In genomic region chr14:30690487-30691355, GRCh38 we compare ENCODE assay signal across 8 cellular contexts.
DNase-seq lines count a peak whose midpoint lies in the region; ATAC-seq and TF ChIP-seq lines count a peak whose summit lies in the region.
"Not testable (repeated sequence)": the region's sequence is repeated elsewhere in the genome, so short reads cannot be mapped to it uniquely, and the experiment has no call there.

No MANE protein-coding gene starts in this region.

- not testable (repeated sequence) for H4K5ac ChIP-seq in IMR-90 (ENCODE audit: low read depth, low read length)

- peak overlapping the region in 3 of 4 donors; percentile 84 to 86 (median 84) for H3K4me3 Mint-ChIP-seq in CD4-positive, CD25-positive, alpha-beta regulatory T cell
- peak overlapping the region in 7 of 10 donors; percentile 51 to 86 (median 67) for H3K4me3 Mint-ChIP-seq in naive thymus-derived CD4-positive, alpha-beta T cell

- H4K91ac ChIP-seq in IMR-90 (ENCODE audit: insufficient read depth, low read depth, low read length): not testable (repeated sequence)

- not testable (repeated sequence) for H3K9me3 ChIP-seq in CD4-positive, CD25-positive, alpha-beta regulatory T cell (ENCODE audit: control insufficient read depth in 2 of 2, low read length in 2 of 2); IMR-90 (ENCODE audit: control insufficient read depth, insufficient read depth, low read length); OCI-LY3 (ENCODE audit: insufficient read depth, low read length); ectodermal cell (ENCODE audit: control insufficient read depth, low read length); iPS DF 6.9 (ENCODE audit: control insufficient read depth, insufficient read depth, low read length); naive thymus-derived CD4-positive, alpha-beta T cell (ENCODE audit: control insufficient read depth in 2 of 3, low read length in 3 of 3)

- not testable (repeated sequence) for H3K56ac ChIP-seq in IMR-90 (ENCODE audit: extremely low read depth, insufficient read depth, low read length)

- DNase-seq in CD4-positive, CD25-positive, alpha-beta regulatory T cell: peak in 2 of 3 donors; percentile 1 to 39
- DNase-seq in IMR-90; iPS DF 6.9 (ENCODE audit: low read depth, low spot score): not testable (repeated sequence)
- DNase-seq in activated effector memory CD4-positive, alpha-beta T cell treated with anti-CD3 and anti-CD28 coated beads, Interleukin-2, amount 50 U/mL, for 16 hours: peak; percentile 68
- peak in 5 of 9 donors; percentile 42 to 75 (median 73) for DNase-seq in naive thymus-derived CD4-positive, alpha-beta T cell
- peak; percentile 5 for DNase-seq in stimulated activated CD4-positive, alpha-beta T cell treated with anti-CD3 and anti-CD28 coated beads, Interleukin-4, amount 100 ng/mL, for 1 hour

- 0 out of 2 replicates have a peak overlapping the region, but pooled peaks have one; percentile 40 for H3K4me2 ChIP-seq in IMR-90 (ENCODE audit: low read depth, low read length)
- H3K4me2 ChIP-seq in OCI-LY3 (ENCODE audit: low read length): peak overlapping the region; percentile 55

- not testable (repeated sequence) for H2AK9ac ChIP-seq in IMR-90 (replicated peaks; ENCODE audit: low read depth, low read length, poor library complexity)

- peaks cover 2 to 21% (median 11%) of the 10 kb centered on the region in 4 donors for H3K4me1 Mint-ChIP-seq in CD4-positive, CD25-positive, alpha-beta regulatory T cell
- peaks cover 0 to 10% (median 3%) of the 10 kb centered on the region in 7 donors for H3K4me1 Mint-ChIP-seq in naive thymus-derived CD4-positive, alpha-beta T cell

- not testable (repeated sequence) for H3K27me3 Mint-ChIP-seq in CD4-positive, CD25-positive, alpha-beta regulatory T cell; naive thymus-derived CD4-positive, alpha-beta T cell

- not testable (repeated sequence) for H3K14ac ChIP-seq in IMR-90 (replicated peaks; ENCODE audit: low read depth, low read length)

- CTCF ChIA-PET in IMR-90 (lab: Yijun Ruan, JAX): interaction anchor here (0.5 kb wide), 1 partner anchor 285 kb away, joined by 3 read pairs; no protein-coding TSS in a partner anchor
- CTCF ChIA-PET in naive thymus-derived CD4-positive, alpha-beta T cell (lab: Charles Lee): not testable (repeated sequence)

- H3K36me3 Mint-ChIP-seq in CD4-positive, CD25-positive, alpha-beta regulatory T cell: peaks cover 14% of the 10 kb centered on the region
- H3K36me3 Mint-ChIP-seq in naive thymus-derived CD4-positive, alpha-beta T cell: peaks cover 2 to 15% (median 4%) of the 10 kb centered on the region in 5 donors

- H3K4me1 ChIP-seq in CD4-positive, CD25-positive, alpha-beta regulatory T cell (ENCODE audit: control insufficient read depth, insufficient read depth, low read length, poor library complexity, severe bottlenecking); IMR-90 (ENCODE audit: control insufficient read depth, insufficient read depth, low read length); OCI-LY3 (ENCODE audit: low read length); ectodermal cell (ENCODE audit: control insufficient read depth, insufficient read depth, low read length); iPS DF 6.9 (ENCODE audit: control insufficient read depth, insufficient read depth, low read length); naive thymus-derived CD4-positive, alpha-beta T cell (ENCODE audit: control insufficient read depth in 2 of 2, insufficient read depth in 2 of 2, low read length in 2 of 2): not testable (repeated sequence)

- H3K27ac ChIP-seq in CD4-positive, CD25-positive, alpha-beta regulatory T cell (ENCODE audit: insufficient read depth, low read length, poor library complexity, severe bottlenecking): peak overlapping the region; percentile 68
- H3K27ac ChIP-seq in IMR-90 (ENCODE audit: insufficient read depth, low read length); OCI-LY3 (ENCODE audit: low read length); iPS DF 6.9 (ENCODE audit: low read length): not testable (repeated sequence)
- peak overlapping the region; percentile 83 for H3K27ac ChIP-seq in ectodermal cell (ENCODE audit: insufficient read depth, low read depth, low read length, poor library complexity, severe bottlenecking)
- peak overlapping the region; percentile 60 for H3K27ac ChIP-seq in naive thymus-derived CD4-positive, alpha-beta T cell (ENCODE audit: low read depth, low read length)

- not testable (repeated sequence) for TF ChIP-seq POLR2A in IMR-90 (IDR thresholded peaks at IDR 0.05; ENCODE audit: low read depth, low read length)

- H3K27ac Mint-ChIP-seq in CD4-positive, CD25-positive, alpha-beta regulatory T cell: peak overlapping the region in 2 of 3 donors; percentile 49 to 85
- peak overlapping the region in 8 of 9 donors; percentile 62 to 90 (median 83) for H3K27ac Mint-ChIP-seq in naive thymus-derived CD4-positive, alpha-beta T cell

- H3K4ac ChIP-seq in IMR-90 (ENCODE audit: low read depth, low read length): not testable (repeated sequence)

- not testable (repeated sequence) for H2AFZ ChIP-seq in IMR-90 (replicated peaks; ENCODE audit: low read length, poor library complexity); OCI-LY3 (ENCODE audit: low read depth, low read length)

- H3K79me1 ChIP-seq in IMR-90 (ENCODE audit: low read depth in 1 of 2, low read length in 2 of 2): peaks cover 10 to 11% of the 10 kb centered on the region in 2 experiments

- not testable (repeated sequence) for H2BK20ac ChIP-seq in IMR-90 (ENCODE audit: low read depth, low read length)

- not testable (repeated sequence) for H4K20me1 ChIP-seq in IMR-90 (ENCODE audit: insufficient read depth, low read length); OCI-LY3 (ENCODE audit: insufficient read depth, low read length)

- not testable (repeated sequence) for TF ChIP-seq CTCF in IMR-90 (conservative IDR thresholded peaks at IDR 0.05; ENCODE audit: low read depth, low read length); OCI-LY3 (IDR thresholded peaks at IDR 0.05; ENCODE audit: low read depth, low read length)

- peak overlapping the region; percentile 77 for H3K4me3 ChIP-seq in CD4-positive, CD25-positive, alpha-beta regulatory T cell (ENCODE audit: low read depth, low read length)
- H3K4me3 ChIP-seq in IMR-90 (ENCODE audit: insufficient read depth, low read depth, low read length) (peak overlapping the region; percentile 27), OCI-LY3 (ENCODE audit: low read length) (peak overlapping the region; percentile 63), ectodermal cell (ENCODE audit: insufficient read depth, low read depth, low read length) (peak overlapping the region; percentile 41), iPS DF 6.9 (ENCODE audit: low read length) (peak overlapping the region; percentile 43; the same call in 1 of the 2 replicates)
- H3K4me3 ChIP-seq in naive thymus-derived CD4-positive, alpha-beta T cell (ENCODE audit: low read length): not testable (repeated sequence)

- not testable (repeated sequence) for H3K23ac ChIP-seq in IMR-90 (ENCODE audit: low read depth, low read length)

- H3K36me3 ChIP-seq in CD4-positive, CD25-positive, alpha-beta regulatory T cell (ENCODE audit: control insufficient read depth, insufficient read depth, low read length): peaks cover 16% of the 10 kb centered on the region
- H3K36me3 ChIP-seq in IMR-90 (ENCODE audit: control insufficient read depth, insufficient read depth, low read length); OCI-LY3 (replicated peaks; ENCODE audit: low read depth, low read length); ectodermal cell (ENCODE audit: control insufficient read depth, insufficient read depth, low read length); iPS DF 6.9 (ENCODE audit: control insufficient read depth, insufficient read depth, low read length); naive thymus-derived CD4-positive, alpha-beta T cell (ENCODE audit: control insufficient read depth in 2 of 3, insufficient read depth in 3 of 3, low read length in 3 of 3): not testable (repeated sequence)

- not testable (repeated sequence) for H4K8ac ChIP-seq in IMR-90 (ENCODE audit: low read depth in 2 of 2, low read length in 2 of 2)

- intact Hi-C loops in IMR-90 (cut with micrococcal nuclease); naive thymus-derived CD4-positive, alpha-beta T cell (cut with micrococcal nuclease): not testable (repeated sequence)

- not testable (repeated sequence) for H3K9me1 ChIP-seq in IMR-90 (ENCODE audit: insufficient read depth, low read length)

- not testable (repeated sequence) for TF ChIP-seq RAD21 in IMR-90 (IDR thresholded peaks at IDR 0.05; ENCODE audit: low read length)

- H3K27me3 ChIP-seq in CD4-positive, CD25-positive, alpha-beta regulatory T cell (ENCODE audit: control insufficient read depth, insufficient read depth, low read length); IMR-90 (ENCODE audit: control insufficient read depth, insufficient read depth, low read length); OCI-LY3 (ENCODE audit: low read depth, low read length); ectodermal cell (ENCODE audit: control insufficient read depth, insufficient read depth, low read length, poor library complexity, severe bottlenecking); iPS DF 6.9 (ENCODE audit: control insufficient read depth, insufficient read depth, low read length); naive thymus-derived CD4-positive, alpha-beta T cell (ENCODE audit: control insufficient read depth in 2 of 2, insufficient read depth in 2 of 2, low read length in 2 of 2): not testable (repeated sequence)

- ATAC-seq in CD4-positive, CD25-positive, alpha-beta regulatory T cell (ENCODE audit: low read depth in 2 of 2); IMR-90 (ENCODE audit: low read depth); naive thymus-derived CD4-positive, alpha-beta T cell: not testable (repeated sequence)

- H3K9me3 Mint-ChIP-seq in CD4-positive, CD25-positive, alpha-beta regulatory T cell; naive thymus-derived CD4-positive, alpha-beta T cell: not testable (repeated sequence)

- BruUV-seq in IMR-90 (replicated peaks; lab: Mats Ljungman, UMichigan): not testable (repeated sequence)

- dilution Hi-C loops in IMR-90 (cut with HindIII; ENCODE audit: low sequenced_read_pairs, unreplicated experiment): not testable (repeated sequence)

- not testable (repeated sequence) for H2BK120ac ChIP-seq in IMR-90 (ENCODE audit: low read depth, low read length)

- not testable (repeated sequence) for H3K18ac ChIP-seq in IMR-90 (ENCODE audit: low read depth, low read length)

- not testable (repeated sequence) for H3K79me2 ChIP-seq in OCI-LY3 (ENCODE audit: low read length)

- not testable (repeated sequence) for H3K9ac ChIP-seq in IMR-90 (ENCODE audit: low read depth, low read length)
- H3K9ac ChIP-seq in OCI-LY3 (ENCODE audit: low read length): peak overlapping the region; percentile 52

- H2BK15ac ChIP-seq in IMR-90 (ENCODE audit: low read depth, low read length): not testable (repeated sequence)

- not testable (repeated sequence) for H2BK5ac ChIP-seq in IMR-90 (ENCODE audit: low read depth, low read length, poor library complexity, severe bottlenecking)

- WGBS in IMR-90 (ENCODE audit: extremely low coverage in 2 of 2, insufficient read length in 1 of 2), 2 experiments: no CpG with 5 or more reads among the region's 28 CpGs
- 20 to 47% methylated on average over 10 to 11 of the region's 28 CpGs for whole genome bisulfite sequencing in ectodermal cell, 2 experiments
- no CpG with 5 or more reads among the region's 28 CpGs for WGBS in iPS DF 6.9 (ENCODE audit: insufficient coverage, insufficient read length)

- H2AK5ac ChIP-seq in IMR-90 (ENCODE audit: low read depth, low read length): not testable (repeated sequence)

- POLR2A ChIA-PET in IMR-90 (lab: Charles Lee; ENCODE audit: unreplicated experiment); naive thymus-derived CD4-positive, alpha-beta T cell (lab: Charles Lee): not testable (repeated sequence)

- in situ Hi-C loops in IMR-90 (cut with MboI; ENCODE audit: low sequenced_read_pairs): not testable (repeated sequence)
